ENCODE assay signal across 8 cellular contexts in genomic region chr1:65255088-65256050, GRCh38.
DNase-seq lines count a peak whose midpoint lies in the region; ATAC-seq lines count a peak whose summit lies in the region.

No MANE protein-coding gene starts in this region.

- peak overlapping the region; percentile 95 for H3K27ac ChIP-seq in substantia nigra (ENCODE audit: low read depth, low read length, poor library complexity, severe bottlenecking)

- peak overlapping the region; percentile 95 for H3K4me3 Mint-ChIP-seq in T-helper 2 cell treated with Interferon-gamma antibody and Interleukin-4, amounts not matched to agents 5 μg/mL and 100 μg/mL, for 36 hours

- peaks cover 32% of the 10 kb centered on the region for H3K27me3 Mint-ChIP-seq in T-helper 2 cell treated with Interferon-gamma antibody and Interleukin-4, amounts not matched to agents 5 μg/mL and 100 μg/mL, for 36 hours (ENCODE audit: low read depth)

- H3K4me1 Mint-ChIP-seq in T-helper 2 cell treated with Interferon-gamma antibody and Interleukin-4, amounts not matched to agents 5 μg/mL and 100 μg/mL, for 36 hours (ENCODE audit: low read depth): peaks cover 15% of the 10 kb centered on the region

- peak overlapping the region; percentile 52 for H3K27ac Mint-ChIP-seq in T-helper 2 cell treated with Interferon-gamma antibody and Interleukin-4, amounts not matched to agents 5 μg/mL and 100 μg/mL, for 36 hours

- no peak for DNase-seq in T-helper 2 cell treated with Interferon-gamma antibody and Interleukin-4, amounts not matched to agents 5 μg/mL and 100 μg/mL, for 36 hours (ENCODE audit: low spot score)
- no peak for DNase-seq in T-helper 2 cell
- peak; percentile 68 for DNase-seq in NCI-H748 (lab: John Stamatoyannopoulos, UW; ENCODE audit: unreplicated experiment)
- DNase-seq in cerebellar cortex (ENCODE audit: low spot score): peak; percentile 65
- DNase-seq in left kidney (ENCODE audit: low read depth, low spot score): peak; percentile 76
- peak in 29 of 49 donors; percentile 4 to 68 (median 40) for DNase-seq in substantia nigra (lab: John Stamatoyannopoulos, UW)
- no peak for DNase-seq in SKM-1 (lab: John Stamatoyannopoulos, UW; ENCODE audit: unreplicated experiment)

- no peak for ATAC-seq in HG03520 (IDR thresholded peaks at IDR 0.05; ENCODE audit: unreplicated experiment)

- H3K36me3 Mint-ChIP-seq in T-helper 2 cell treated with Interferon-gamma antibody and Interleukin-4, amounts not matched to agents 5 μg/mL and 100 μg/mL, for 36 hours (ENCODE audit: low read depth): peaks cover 2% of the 10 kb centered on the region

- no peaks in the 10 kb centered on the region for H3K9me3 Mint-ChIP-seq in T-helper 2 cell treated with Interferon-gamma antibody and Interleukin-4, amounts not matched to agents 5 μg/mL and 100 μg/mL, for 36 hours

Comparison
In these comparisons a context has a peak if more than half of its experiments do, and no peak if none do; other contexts are left out.
1. DNase-seq: peak in NCI-H748 (single experiment), cerebellar cortex (single experiment), left kidney (single experiment) and substantia nigra (29 of 49); none in T-helper 2 cell treated with Interferon-gamma antibody and Interleukin-4, amounts not matched to agents 5 μg/mL and 100 μg/mL, for 36 hours (single experiment), T-helper 2 cell (0 of 5) and SKM-1 (single experiment).